In genomic region chr15:57245130-57245529, GRCh38 we compare ENCODE assay signal across 11 cellular contexts.
DNase-seq lines count a peak whose midpoint lies in the region; ATAC-seq, FAIRE-seq and TF ChIP-seq lines count a peak whose summit lies in the region.
"Had no signal": no experiment of that assay in that cellular context is flagged by ENCODE, and none has a peak within 500 bp of the region (broad histone marks: within the 10 kb centered on the region; RNA-seq: fewer than 3 reads in every experiment).

No MANE protein-coding gene starts in this region.

- no peak overlapping the region for H3K27ac ChIP-seq in kidney (ENCODE audit: low read depth in 2 of 2, low read length in 2 of 2)

- intact Hi-C loops in kidney (cut with DNase I): no loop called here

- peaks cover 0 to 7% of the 10 kb centered on the region in 2 donors for H3K4me1 ChIP-seq in kidney (ENCODE audit: control insufficient read depth in 1 of 2, insufficient read depth in 1 of 2, low read depth in 1 of 2, low read length in 2 of 2)

- H3K36me3 Mint-ChIP-seq in glutamatergic neuron (ENCODE audit: unreplicated experiment): peaks cover 9% of the 10 kb centered on the region
- peaks cover 22% of the 10 kb centered on the region for H3K36me3 Mint-ChIP-seq in activated naive CD8-positive, alpha-beta T cell treated with anti-CD3 and anti-CD28 coated beads for 36 hours

- no peaks in the 10 kb centered on the region for H3K9me3 ChIP-seq in kidney (ENCODE audit: control insufficient read depth in 1 of 2, low read length in 2 of 2)

- H3K27ac Mint-ChIP-seq in glutamatergic neuron (ENCODE audit: unreplicated experiment): peak overlapping the region; percentile 81
- H3K27ac Mint-ChIP-seq in activated naive CD8-positive, alpha-beta T cell treated with anti-CD3 and anti-CD28 coated beads for 36 hours: no peak overlapping the region

- H3K4me1 Mint-ChIP-seq in glutamatergic neuron (ENCODE audit: low read depth, unreplicated experiment): peaks cover 37% of the 10 kb centered on the region
- H3K4me1 Mint-ChIP-seq in activated naive CD8-positive, alpha-beta T cell treated with anti-CD3 and anti-CD28 coated beads for 36 hours: no peaks in the 10 kb centered on the region

- DNase-seq in NCI-H2196 (lab: John Stamatoyannopoulos, UW; ENCODE audit: unreplicated experiment) (peak; percentile 9), NCI-H2196 treated with DMSO at 0.1 percent for 48 hours (lab: John Stamatoyannopoulos, UW; ENCODE audit: unreplicated experiment) (no peak), NOMO-1 treated with dmso at 0.1 percent for 144 hours (lab: John Stamatoyannopoulos, UW; ENCODE audit: unreplicated experiment) (peak; percentile 56), glutamatergic neuron (no peak), skeletal muscle cell (ENCODE audit: low read depth) (peak; percentile 58), kidney (no peak)
- no peak for DNase-seq in activated naive CD8-positive, alpha-beta T cell treated with anti-CD3 and anti-CD28 coated beads for 36 hours
- DNase-seq: activated CD4-positive, alpha-beta T cell treated with anti-CD3 and anti-CD28 coated beads for 1 hour; KBM-7; NCI-H510A had no signal

- peaks cover 17% of the 10 kb centered on the region for H3K9me3 Mint-ChIP-seq in glutamatergic neuron (ENCODE audit: unreplicated experiment)
- no peaks in the 10 kb centered on the region for H3K9me3 Mint-ChIP-seq in activated naive CD8-positive, alpha-beta T cell treated with anti-CD3 and anti-CD28 coated beads for 36 hours

- peaks cover 11% of the 10 kb centered on the region for H3K27me3 Mint-ChIP-seq in glutamatergic neuron (ENCODE audit: unreplicated experiment)
- H3K27me3 Mint-ChIP-seq in activated naive CD8-positive, alpha-beta T cell treated with anti-CD3 and anti-CD28 coated beads for 36 hours: no peaks in the 10 kb centered on the region

- ATAC-seq in GM18519 (IDR thresholded peaks at IDR 0.05; ENCODE audit: low FRiP score, unreplicated experiment): no peak

- H3K4me3 ChIP-seq in skeletal muscle cell (ENCODE audit: low read depth, low read length): no peak overlapping the region
- no peak overlapping the region for H3K4me3 ChIP-seq in kidney (ENCODE audit: low read length in 2 of 2)

- no peak overlapping the region for H3K9ac ChIP-seq in kidney (ENCODE audit: low read length in 2 of 2)

- no peak for FAIRE-seq in kidney (lab: Jason Lieb, UNC)

- TF ChIP-seq CTCF in glutamatergic neuron (IDR thresholded peaks at IDR 0.05; ENCODE audit: partially characterized antibody, unreplicated experiment) (no peak), kidney (IDR thresholded peaks at IDR 0.05; ENCODE audit: borderline replicate concordance, extremely low read depth, insufficient read depth) (no peak)

- H3K4me3 Mint-ChIP-seq in glutamatergic neuron (ENCODE audit: unreplicated experiment): no peak overlapping the region
- no peak overlapping the region for H3K4me3 Mint-ChIP-seq in activated naive CD8-positive, alpha-beta T cell treated with anti-CD3 and anti-CD28 coated beads for 36 hours

- H3K36me3 ChIP-seq in kidney (ENCODE audit: control insufficient read depth in 1 of 2, insufficient read depth in 2 of 2, low read length in 2 of 2): peaks cover 2 to 4% of the 10 kb centered on the region in 2 donors

Comparison
In these comparisons a context has a peak if more than half of its experiments do, and no peak if none do; other contexts are left out.
1. DNase-seq: peak in NCI-H2196 (single experiment), NOMO-1 treated with dmso at 0.1 percent for 144 hours (single experiment) and skeletal muscle cell (single experiment); none in NCI-H2196 treated with DMSO at 0.1 percent for 48 hours (single experiment), glutamatergic neuron (single experiment), activated naive CD8-positive, alpha-beta T cell treated with anti-CD3 and anti-CD28 coated beads for 36 hours (single experiment) and kidney (single experiment).